In the genomic region with DNA sequence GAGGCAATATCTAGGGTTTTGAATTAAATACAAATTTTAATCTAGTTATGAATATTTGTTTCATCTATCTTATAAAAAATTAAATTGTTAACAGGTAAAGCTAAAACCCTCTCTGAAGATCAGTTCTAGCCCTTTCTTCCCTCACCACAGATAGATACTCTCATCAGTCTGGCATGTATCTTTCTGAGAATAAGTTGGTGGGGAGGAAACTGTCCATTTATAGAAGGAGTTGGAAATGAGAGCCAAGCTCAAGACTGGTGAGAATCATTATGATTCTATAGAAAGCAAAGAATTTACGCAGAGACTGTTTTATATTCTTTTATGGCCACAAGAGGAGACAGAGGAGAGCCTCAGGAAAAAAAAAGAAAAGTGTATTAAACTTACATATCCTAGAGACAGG, we compare ENCODE assay signal across 1 cellular context.
TF ChIP-seq lines count a peak whose summit lies in the region.

No MANE protein-coding gene starts in this region.

TF ChIP-seq in HEK293, 187 proteins besides CTCF, POLR2A, EP300 and RAD21 (continued from another document):
- TF ChIP-seq, protein P1, sequence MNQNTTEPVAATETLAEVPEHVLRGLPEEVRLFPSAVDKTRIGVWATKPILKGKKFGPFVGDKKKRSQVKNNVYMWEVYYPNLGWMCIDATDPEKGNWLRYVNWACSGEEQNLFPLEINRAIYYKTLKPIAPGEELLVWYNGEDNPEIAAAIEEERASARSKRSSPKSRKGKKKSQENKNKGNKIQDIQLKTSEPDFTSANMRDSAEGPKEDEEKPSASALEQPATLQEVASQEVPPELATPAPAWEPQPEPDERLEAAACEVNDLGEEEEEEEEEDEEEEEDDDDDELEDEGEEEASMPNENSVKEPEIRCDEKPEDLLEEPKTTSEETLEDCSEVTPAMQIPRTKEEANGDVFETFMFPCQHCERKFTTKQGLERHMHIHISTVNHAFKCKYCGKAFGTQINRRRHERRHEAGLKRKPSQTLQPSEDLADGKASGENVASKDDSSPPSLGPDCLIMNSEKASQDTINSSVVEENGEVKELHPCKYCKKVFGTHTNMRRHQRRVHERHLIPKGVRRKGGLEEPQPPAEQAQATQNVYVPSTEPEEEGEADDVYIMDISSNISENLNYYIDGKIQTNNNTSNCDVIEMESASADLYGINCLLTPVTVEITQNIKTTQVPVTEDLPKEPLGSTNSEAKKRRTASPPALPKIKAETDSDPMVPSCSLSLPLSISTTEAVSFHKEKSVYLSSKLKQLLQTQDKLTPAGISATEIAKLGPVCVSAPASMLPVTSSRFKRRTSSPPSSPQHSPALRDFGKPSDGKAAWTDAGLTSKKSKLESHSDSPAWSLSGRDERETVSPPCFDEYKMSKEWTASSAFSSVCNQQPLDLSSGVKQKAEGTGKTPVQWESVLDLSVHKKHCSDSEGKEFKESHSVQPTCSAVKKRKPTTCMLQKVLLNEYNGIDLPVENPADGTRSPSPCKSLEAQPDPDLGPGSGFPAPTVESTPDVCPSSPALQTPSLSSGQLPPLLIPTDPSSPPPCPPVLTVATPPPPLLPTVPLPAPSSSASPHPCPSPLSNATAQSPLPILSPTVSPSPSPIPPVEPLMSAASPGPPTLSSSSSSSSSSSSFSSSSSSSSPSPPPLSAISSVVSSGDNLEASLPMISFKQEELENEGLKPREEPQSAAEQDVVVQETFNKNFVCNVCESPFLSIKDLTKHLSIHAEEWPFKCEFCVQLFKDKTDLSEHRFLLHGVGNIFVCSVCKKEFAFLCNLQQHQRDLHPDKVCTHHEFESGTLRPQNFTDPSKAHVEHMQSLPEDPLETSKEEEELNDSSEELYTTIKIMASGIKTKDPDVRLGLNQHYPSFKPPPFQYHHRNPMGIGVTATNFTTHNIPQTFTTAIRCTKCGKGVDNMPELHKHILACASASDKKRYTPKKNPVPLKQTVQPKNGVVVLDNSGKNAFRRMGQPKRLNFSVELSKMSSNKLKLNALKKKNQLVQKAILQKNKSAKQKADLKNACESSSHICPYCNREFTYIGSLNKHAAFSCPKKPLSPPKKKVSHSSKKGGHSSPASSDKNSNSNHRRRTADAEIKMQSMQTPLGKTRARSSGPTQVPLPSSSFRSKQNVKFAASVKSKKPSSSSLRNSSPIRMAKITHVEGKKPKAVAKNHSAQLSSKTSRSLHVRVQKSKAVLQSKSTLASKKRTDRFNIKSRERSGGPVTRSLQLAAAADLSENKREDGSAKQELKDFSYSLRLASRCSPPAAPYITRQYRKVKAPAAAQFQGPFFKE (tag by site-specific recombination; IDR thresholded peaks at IDR 0.05; ENCODE audit: borderline replicate concordance), result no peak
TF ChIP-seq in HEK293: peak in this region for 0.
